Comparison of ENCODE assay signal across 22 cellular contexts in genomic region chr6:104843196-104843595, GRCh38. TPM values are rescaled to one million over a fixed set of nuclear protein-coding genes. Genes with fewer than 3 reads are reported as not detected.
A peak's percentile ranks its signal among the peaks of the same experiment; 100 is the strongest.
DNase-seq lines count a peak whose midpoint lies in the region; ATAC-seq, FAIRE-seq and TF ChIP-seq lines count a peak whose summit lies in the region.
"Had no signal": no experiment of that assay in that cellular context is flagged by ENCODE, and none has a peak within 500 bp of the region (broad histone marks: within the 10 kb centered on the region; RNA-seq: fewer than 3 reads in every experiment).

No MANE protein-coding gene starts in this region.

- H3K36me3 ChIP-seq in HepG2 (replicated peaks in 1 of 2; ENCODE audit: control insufficient read depth in 1 of 2, insufficient read depth in 2 of 2, low read length in 2 of 2) (0 out of 5 replicates have a peak, but pooled peaks cover 0 to 3% of the 10 kb centered on the region in 2 experiments), right lobe of liver (no peaks in the 10 kb centered on the region), bronchial epithelial cell (ENCODE audit: control insufficient read depth, insufficient read depth, low read length) (no peaks in the 10 kb centered on the region)
- H3K36me3 ChIP-seq: HAP-1 had no signal

- TF ChIP-seq RAD21 in HepG2 (CRISPR knock-in tag; IDR thresholded peaks at IDR 0.05) = no peak

- no peak overlapping the region for H3K9ac ChIP-seq in HepG2 (ENCODE audit: insufficient read depth, low read depth, low read length)
- H3K9ac ChIP-seq: BLaER1 treated with 17β-estradiol and CSF1 and Interleukin-3, amounts not matched to agents 10 nM and 100 nM had no signal

- H3K79me2 ChIP-seq in HepG2 (ENCODE audit: insufficient read depth, low read length) = no peaks in the 10 kb centered on the region

- BruUV-seq in HepG2 (replicated peaks; lab: Mats Ljungman, UMichigan) = no TSS peak

- no peak overlapping the region for H3K4me2 ChIP-seq in HepG2 (ENCODE audit: low read depth, low read length)
- H3K4me2 ChIP-seq: A549; BLaER1 treated with 17β-estradiol and CSF1 and Interleukin-3, amounts not matched to agents 10 nM and 100 nM had no signal

- TF ChIP-seq CTCF in HepG2 (CRISPR knock-in tag; IDR thresholded peaks at IDR 0.05) = no peak
- TF ChIP-seq CTCF in right lobe of liver (IDR thresholded peaks at IDR 0.05) = no peak
- no peak for TF ChIP-seq CTCF in bronchial epithelial cell (IDR thresholded peaks at IDR 0.05; ENCODE audit: insufficient read depth, low read length, severe bottlenecking)
- no peak for TF ChIP-seq CTCF in fibroblast of the aortic adventitia (IDR thresholded peaks at IDR 0.05; ENCODE audit: insufficient read depth, low read length)

- 99% methylated on average over 2 of the region's 2 CpGs for WGBS in HepG2 (ENCODE audit: low lambda C conversion rate)
- WGBS in right lobe of liver (ENCODE audit: insufficient coverage, low coverage, low lambda C conversion rate, missing lambda C conversion rate) = 100% methylated on average over 2 of the region's 2 CpGs

- H3K9me3 ChIP-seq in HepG2 (ENCODE audit: low read length) = no peaks in the 10 kb centered on the region
- H3K9me3 ChIP-seq in right lobe of liver = no peaks in the 10 kb centered on the region
- H3K9me3 ChIP-seq: A549; BE2C; BLaER1 treated with 17β-estradiol and CSF1 and Interleukin-3, amounts not matched to agents 10 nM and 100 nM; HAP-1 had no signal

- POLR2A ChIA-PET in HepG2 (lab: Yijun Ruan, JAX) = no interaction called here

- H2AFZ ChIP-seq in HepG2 (ENCODE audit: low read length) = no peak overlapping the region

- FAIRE-seq in HepG2 (lab: Jason Lieb, UNC) (no peak), bronchial epithelial cell (lab: Jason Lieb, UNC) (no peak)
- FAIRE-seq: A549, GM12891, GM18507, H54 had no signal

- in situ Hi-C loops in HepG2 (cut with HindIII; ENCODE audit: extremely low pct_ligation_motif_present, low pct_unique_long_range_greater_than_20kb) = no loop called here

- H3K27me3 ChIP-seq in HepG2 (ENCODE audit: control insufficient read depth in 1 of 2, insufficient read depth in 2 of 2, low read length in 2 of 2) = no peaks in the 10 kb centered on the region; a peak in 1 of 5 replicates
- no peaks in the 10 kb centered on the region for H3K27me3 ChIP-seq in right lobe of liver
- no peaks in the 10 kb centered on the region for H3K27me3 ChIP-seq in bronchial epithelial cell (ENCODE audit: control insufficient read depth, insufficient read depth, low read length)
- H3K27me3 ChIP-seq: BE2C; BLaER1 treated with 17β-estradiol and CSF1 and Interleukin-3, amounts not matched to agents 10 nM and 100 nM had no signal

- no peak for TF ChIP-seq EP300 in HepG2 (IDR thresholded peaks at IDR 0.05; ENCODE audit: low read depth in 2 of 2, low read length in 2 of 2)
- TF ChIP-seq EP300 in HepG2 (CRISPR knock-in tag; IDR thresholded peaks at IDR 0.05; ENCODE audit: borderline replicate concordance) = no peak

- no peak for DNase-seq in HepG2 (ENCODE audit: low spot score)
- no peak for DNase-seq in right lobe of liver
- peak; percentile 15 for DNase-seq in bronchial epithelial cell (ENCODE audit: low read depth)
- DNase-seq in fibroblast of the aortic adventitia (ENCODE audit: low read depth) = peak; percentile 8
- DNase-seq: ACHN; AML-193; BE2C; CD4-positive, alpha-beta T cell; CD8-positive, alpha-beta memory T cell; DMS53; DMS79 treated with DMSO at 0.1 percent for 48 hours; GF-D8; GOT3 had no signal

- ATAC-seq in HepG2 (no peak), right lobe of liver (no peak), HG02840 (IDR thresholded peaks at IDR 0.05; ENCODE audit: low FRiP score, unreplicated experiment) (no peak), SK-N-SH treated with all-trans-retinoic acid at 6 μM for 48 hours (no peak)
- ATAC-seq: A549 had no signal

- H3K4me3 ChIP-seq in HepG2 (replicated peaks in 1 of 3; ENCODE audit: insufficient read depth in 1 of 3, low read depth in 2 of 3, low read length in 3 of 3) (no peak overlapping the region), right lobe of liver (no peak overlapping the region), bronchial epithelial cell (ENCODE audit: low read depth, low read length) (no peak overlapping the region), fibroblast of the aortic adventitia (ENCODE audit: low read depth, low read length) (no peak overlapping the region)
- H3K4me3 ChIP-seq: A549; BLaER1 treated with 17β-estradiol and CSF1 and Interleukin-3, amounts not matched to agents 10 nM and 100 nM; HAP-1 had no signal

- H3K27ac ChIP-seq in HepG2 (ENCODE audit: extremely low read length, insufficient read depth, low read length) (no peak overlapping the region), right lobe of liver (no peak overlapping the region)
- H3K27ac ChIP-seq: 22Rv1; A549; BLaER1 treated with 17β-estradiol and CSF1 and Interleukin-3, amounts not matched to agents 10 nM and 100 nM had no signal

- CTCF ChIA-PET in HepG2 (lab: Yijun Ruan, JAX; ENCODE audit: low intra/inter-chr PET ratio, low total read pairs) = no interaction called here

- intact Hi-C loops in HepG2 (cut with micrococcal nuclease; ENCODE audit: unreplicated experiment) (no loop called here), right lobe of liver (cut with DNase I) (no loop called here)

- TF ChIP-seq POLR2A in HepG2 (IDR thresholded peaks at IDR 0.05; ENCODE audit: insufficient read depth in 1 of 2, low read depth in 2 of 2, low read length in 2 of 2) (no peak), right lobe of liver (IDR thresholded peaks at IDR 0.05) (no peak)

- no peaks in the 10 kb centered on the region for H4K20me1 ChIP-seq in HepG2 (ENCODE audit: insufficient read depth, low read length)

- peaks cover 9% of the 10 kb centered on the region; the same call in 1 of the 2 replicates for H3K4me1 ChIP-seq in HepG2 (ENCODE audit: insufficient read depth, low read length)
- H3K4me1 ChIP-seq in right lobe of liver = no peaks in the 10 kb centered on the region
- H3K4me1 ChIP-seq: BE2C; BLaER1 treated with 17β-estradiol and CSF1 and Interleukin-3, amounts not matched to agents 10 nM and 100 nM; HAP-1 had no signal

TF ChIP-seq in HepG2, 621 proteins besides CTCF, POLR2A, EP300 and RAD21 (continues in another document):
- TF ChIP-seq ZBTB3 (CRISPR knock-in tag; IDR thresholded peaks at IDR 0.05; ENCODE audit: borderline replicate concordance, low read depth) (no peak), ATF7 (IDR thresholded peaks at IDR 0.05) (peak; percentile 85), ATF7 (CRISPR knock-in tag; IDR thresholded peaks at IDR 0.05) (no peak), ZNF383 (CRISPR knock-in tag; IDR thresholded peaks at IDR 0.05; ENCODE audit: borderline replicate concordance) (no peak)

TF ChIP-seq in SK-N-SH treated with all-trans-retinoic acid at 6 μM for 48 hours, 23 proteins besides CTCF, POLR2A, EP300 and RAD21:
- no peak for TF ChIP-seq ZNF565 (CRISPR knock-in tag; conservative IDR thresholded peaks at IDR 0.05; ENCODE audit: low read depth)
TF ChIP-seq in SK-N-SH treated with all-trans-retinoic acid at 6 μM for 48 hours: peak in this region for 0.

RNA-seq across cellular contexts. Expression of gene HACE1, which starts 16.5 kb away (rescaled TPM):
- 11.4 and 16.0 TPM in 2 replicates for total RNA-seq in HepG2 (2016; rRNA removed; fragmentation: Illumina TruSeq; extraction: Trizol)
- 8.1 and 8.6 TPM in 2 replicates for total RNA-seq in HepG2 (2016; cell fraction: cytosol; rRNA removed; fragmentation: Illumina TruSeq; extraction: Trizol; ENCODE audit: low read depth)
- 11.2 and 15.6 TPM in 2 replicates for total RNA-seq in HepG2 (2016; cell fraction: insoluble cytoplasmic fraction; rRNA removed; fragmentation: Illumina TruSeq; extraction: Trizol)
- 7.1 and 8.1 TPM in 2 replicates for total RNA-seq in HepG2 (2016; cell fraction: membrane; rRNA removed; fragmentation: Illumina TruSeq; extraction: Trizol)
- 14.9 and 19.6 TPM in 2 replicates for total RNA-seq in HepG2 (2016; cell fraction: nucleus; rRNA removed; fragmentation: Illumina TruSeq; extraction: Trizol)
- polyA plus RNA-seq in HepG2 (2011; rRNA removed) = 5.9 and 8.9 TPM in 2 replicates
- 3.4 and 4.6 TPM in 2 replicates for polyA plus RNA-seq in HepG2 (2011; cell fraction: cytosol; rRNA removed)
- 7.3 and 9.6 TPM in 2 replicates for polyA plus RNA-seq in HepG2 (2011; cell fraction: nucleus; rRNA removed)
- polyA plus RNA-seq in HepG2 (2012) = 5.3 and 6.1 TPM in 2 replicates
- polyA plus RNA-seq in HepG2 (2016; cell fraction: cytosol; fragmentation: Illumina TruSeq; extraction: Trizol; ENCODE audit: low read depth) = 0.32 and 0.58 TPM in 2 replicates
- polyA plus RNA-seq in HepG2 (2016; cell fraction: insoluble cytoplasmic fraction; fragmentation: Illumina TruSeq; extraction: Trizol; ENCODE audit: low read depth) = 8.8 and 10.3 TPM in 2 replicates
- polyA plus RNA-seq in HepG2 (2016; cell fraction: membrane; fragmentation: Illumina TruSeq; extraction: Trizol; ENCODE audit: low read depth) = 2.4 and 2.5 TPM in 2 replicates
- 13.4 and 15.2 TPM in 2 replicates for polyA plus RNA-seq in HepG2 (2016; cell fraction: nucleus; fragmentation: Illumina TruSeq; extraction: Trizol; ENCODE audit: insufficient read depth, low read depth)
- 10.0 and 15.5 TPM in 2 replicates for polyA minus RNA-seq in HepG2 (2011; rRNA and poly(A)+ RNA removed; ENCODE audit: low replicate concordance)
- polyA minus RNA-seq in HepG2 (2011; cell fraction: cytosol; rRNA and poly(A)+ RNA removed) = 8.4 and 10.0 TPM in 2 replicates
- 36.7 and 37.9 TPM in 2 replicates for polyA minus RNA-seq in HepG2 (2011; cell fraction: nucleus; rRNA and poly(A)+ RNA removed)
- 1 to 10 TPM; 2.7 to 3.7 (median 3.1) TPM for total RNA-seq in right lobe of liver
- total RNA-seq in bronchial epithelial cell = 12.4 and 14.2 TPM in 2 replicates
- 18.3 and 59.0 TPM in 2 replicates for total RNA-seq in fibroblast of the aortic adventitia (ENCODE audit: low replicate concordance)

Comparison
In these comparisons a context has a peak if more than half of its experiments do, and no peak if none do; other contexts are left out.
1. DNase-seq: peak in bronchial epithelial cell (single experiment) and fibroblast of the aortic adventitia (single experiment); none in HepG2 (single experiment) and right lobe of liver (0 of 3).